Comparison of ENCODE assay signal across 9 cellular contexts in the genomic region with DNA sequence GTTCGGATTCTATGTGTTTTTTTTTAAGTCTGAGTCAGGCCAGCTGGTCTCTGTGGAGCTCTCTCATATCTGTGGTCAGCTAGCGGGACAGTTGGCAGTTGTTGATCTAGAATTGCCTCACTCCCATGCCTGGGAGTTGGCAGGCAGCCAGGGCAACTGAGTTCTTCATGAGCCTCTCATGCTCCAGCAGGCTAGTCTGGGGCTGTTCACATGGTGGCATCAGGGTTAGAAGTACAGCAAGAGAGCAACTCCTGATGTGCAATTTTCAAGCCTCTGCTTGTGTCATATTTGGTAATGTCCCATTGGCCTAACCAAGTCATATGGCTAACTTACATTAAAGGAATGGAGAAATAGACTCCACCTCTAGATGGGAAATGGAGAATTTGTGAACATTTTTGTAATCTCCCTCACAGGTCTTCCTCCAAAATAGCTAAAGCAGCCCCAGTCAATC. TPM values are rescaled to one million over a fixed set of nuclear protein-coding genes. Genes with fewer than 3 reads are reported as not detected.
DNase-seq lines count a peak whose midpoint lies in the region; ATAC-seq and TF ChIP-seq lines count a peak whose summit lies in the region.
"Had no signal": no experiment of that assay in that cellular context is flagged by ENCODE, and none has a peak within 500 bp of the region (broad histone marks: within the 10 kb centered on the region; RNA-seq: fewer than 3 reads in every experiment).

No MANE protein-coding gene starts in this region.

- no peaks in the 10 kb centered on the region for H3K9me2 ChIP-seq in Karpas-422 (replicated peaks; ENCODE audit: insufficient read depth, low read length)

- TF ChIP-seq POLR2A in lower leg skin (IDR thresholded peaks at IDR 0.05), result no peak

- in situ Hi-C loops in astrocyte of the spinal cord (cut with HindIII; ENCODE audit: low sequenced_read_pairs) (no loop called here), G401 (cut with HindIII; ENCODE audit: low sequenced_read_pairs) (no loop called here)

- H3K9ac ChIP-seq in KMS-11 (no peak overlapping the region), Karpas-422 (ENCODE audit: low read length) (no peak overlapping the region)

- peak; percentile 86 for DNase-seq in AG08396 (ENCODE audit: low spot score)
- peak; percentile 96 for DNase-seq in astrocyte of the spinal cord (ENCODE audit: low read depth, low spot score)
- peak; percentile 43 to 89 for DNase-seq in lower leg skin (ENCODE audit: low spot score in 2 of 2)
- DNase-seq in G401 (ENCODE audit: low spot score), result no peak
- DNase-seq in cerebellar cortex (ENCODE audit: low spot score), result no peak
- DNase-seq in Karpas-422, result no peak

- H3K27ac ChIP-seq in KMS-11 (no peak overlapping the region), Karpas-422 (ENCODE audit: low read length) (no peak overlapping the region)

- H2AFZ ChIP-seq in KMS-11 (ENCODE audit: low read depth) (peak overlapping the region; percentile 10; the same call in 1 of the 2 replicates), Karpas-422 (ENCODE audit: low read length) (no peak overlapping the region)

- H3K9me3 ChIP-seq in Karpas-422 (ENCODE audit: low read length), result no peaks in the 10 kb centered on the region

- H3K4me2 ChIP-seq in KMS-11 (peak overlapping the region; percentile 26; the same call in 1 of the 2 replicates), Karpas-422 (ENCODE audit: low read depth, low read length, poor library complexity, severe bottlenecking) (no peak overlapping the region)

- WGBS in lower leg skin, 2 donors, result 48 to 62% methylated on average over 2 of the region's 2 CpGs

- TF ChIP-seq CTCF in KMS-11 (conservative IDR thresholded peaks at IDR 0.05; ENCODE audit: low read depth, low read length) (no peak), astrocyte of the spinal cord (IDR thresholded peaks at IDR 0.05; ENCODE audit: low read depth, low read length) (no peak), lower leg skin (IDR thresholded peaks at IDR 0.05) (no peak)

- ATAC-seq in HG02938 (IDR thresholded peaks at IDR 0.05; ENCODE audit: unreplicated experiment), result no peak
- ATAC-seq: left colon had no signal

- intact Hi-C loops in lower leg skin (cut with DNase I; ENCODE audit: low total_unique reads), result no loop called here

- H4K20me1 ChIP-seq in KMS-11 (ENCODE audit: insufficient read depth), result no peaks in the 10 kb centered on the region
- H4K20me1 ChIP-seq in Karpas-422 (ENCODE audit: insufficient read depth, low read depth, low read length), result no peaks in the 10 kb centered on the region

- H3K4me3 ChIP-seq in KMS-11 (IDR thresholded peaks at IDR 0.05; ENCODE audit: insufficient read depth, low read depth, low read length), result no peak overlapping the region
- H3K4me3 ChIP-seq in astrocyte of the spinal cord (ENCODE audit: low read depth, low read length), result no peak overlapping the region
- no peak overlapping the region for H3K4me3 ChIP-seq in lower leg skin (ENCODE audit: low read depth, poor library complexity, severe bottlenecking)
- no peak overlapping the region for H3K4me3 ChIP-seq in Karpas-422 (ENCODE audit: low read length)

- no peaks in the 10 kb centered on the region for H3K27me3 ChIP-seq in KMS-11 (ENCODE audit: insufficient read depth, low read depth)
- no peaks in the 10 kb centered on the region for H3K27me3 ChIP-seq in Karpas-422 (ENCODE audit: low read length)

- H3K36me3 ChIP-seq in KMS-11 (ENCODE audit: insufficient read depth) (no peaks in the 10 kb centered on the region), Karpas-422 (ENCODE audit: insufficient read depth, low read length) (no peaks in the 10 kb centered on the region)

- H3K4me1 ChIP-seq in KMS-11 (ENCODE audit: low read depth, poor library complexity, severe bottlenecking) (peaks cover 32% of the 10 kb centered on the region), Karpas-422 (ENCODE audit: low read length) (no peaks in the 10 kb centered on the region)

- no peaks in the 10 kb centered on the region for H3K79me2 ChIP-seq in KMS-11 (ENCODE audit: insufficient read depth, low read depth)
- H3K79me2 ChIP-seq in Karpas-422 (ENCODE audit: low read length), result no peaks in the 10 kb centered on the region

RNA-seq across cellular contexts. Expression of a gene that starts 6.7 kb away (rescaled TPM):
- total RNA-seq in lower leg skin, result 10 to 100 TPM in 3 of 4 donors, 1 to 10 TPM in 1; 8.5 to 17.2 (median 12.7) TPM
- 66.6 and 72.5 TPM in 2 replicates for total RNA-seq in G401 (2014; rRNA removed; shearing (Covaris generic))
- total RNA-seq in Karpas-422 (2014; rRNA removed; shearing (Covaris generic); ENCODE audit: low replicate concordance), result 27.7 and 34.5 TPM in 2 replicates

RNA-seq across cellular contexts. Expression of a gene that starts 25.2 kb away (rescaled TPM):
- total RNA-seq in lower leg skin, result 10 to 100 TPM in 1 of 4 donors, 1 to 10 TPM in 3; 1.8 to 13.6 (median 5.3) TPM
- 0.27 TPM in 1 of 2 replicates, not detected in the other for total RNA-seq in G401 (2014; rRNA removed; shearing (Covaris generic))
- 0.43 TPM in 1 of 2 replicates, not detected in the other for total RNA-seq in Karpas-422 (2014; rRNA removed; shearing (Covaris generic); ENCODE audit: low replicate concordance)

Comparison
In these comparisons a context has a peak if more than half of its experiments do, and no peak if none do; other contexts are left out.
1. DNase-seq: peak in AG08396 (single experiment), astrocyte of the spinal cord (single experiment) and lower leg skin (2 of 2); none in G401 (single experiment), cerebellar cortex (single experiment) and Karpas-422 (single experiment).